7 cellular contexts compared by ENCODE assay signal in genomic region chr7:84062489-84062901, GRCh38.
A peak's percentile ranks its signal among the peaks of the same experiment; 100 is the strongest.
DNase-seq lines count a peak whose midpoint lies in the region; ATAC-seq, FAIRE-seq and TF ChIP-seq lines count a peak whose summit lies in the region.
"Not testable (repeated sequence)": the region's sequence is repeated elsewhere in the genome, so short reads cannot be mapped to it uniquely, and the experiment has no call there.

No MANE protein-coding gene starts in this region.

- H3K27ac Mint-ChIP-seq in H9: peak overlapping the region; percentile 90 to 99 (median 98)

- not testable (repeated sequence) for H3K27ac ChIP-seq in H9 (ENCODE audit: insufficient read length, low read depth, low read length); IMR-90 (ENCODE audit: insufficient read depth, low read length); K562 (ENCODE audit: extremely low read depth, low read depth, low read length); HepG2 (ENCODE audit: extremely low read length, insufficient read depth, low read length); sigmoid colon

- H3K9me3 ChIP-seq in H9 (ENCODE audit: control insufficient read depth, low read depth, low read length); IMR-90 (ENCODE audit: control insufficient read depth, insufficient read depth, low read length); K562 (replicated peaks; ENCODE audit: control insufficient read depth, insufficient read depth, low read depth, low read length); HepG2 (ENCODE audit: low read length); sigmoid colon: not testable (repeated sequence)

- not testable (repeated sequence) for H3K36me3 ChIP-seq in IMR-90 (ENCODE audit: control insufficient read depth, insufficient read depth, low read length); K562 (ENCODE audit: control insufficient read depth, insufficient read depth, low read length); HepG2 (replicated peaks in 1 of 2; ENCODE audit: control insufficient read depth in 1 of 2, insufficient read depth in 2 of 2, low read length in 2 of 2); sigmoid colon

- dilution Hi-C loops in IMR-90 (cut with HindIII; ENCODE audit: low sequenced_read_pairs, unreplicated experiment): not testable (repeated sequence)

- H3K4me1 Mint-ChIP-seq in H9: peaks cover 17 to 26% of the 10 kb centered on the region in 2 experiments

- not testable (repeated sequence) for H3K18ac ChIP-seq in H9 (ENCODE audit: insufficient read length, low read depth, low read length); IMR-90 (ENCODE audit: low read depth, low read length)

- in situ Hi-C loops in IMR-90 (cut with MboI; ENCODE audit: low sequenced_read_pairs); K562 (cut with MboI); HepG2 (cut with HindIII; ENCODE audit: extremely low pct_ligation_motif_present, low pct_unique_long_range_greater_than_20kb): not testable (repeated sequence)

- H3K4me1 ChIP-seq in H9 (ENCODE audit: insufficient read depth, low read length); K562 (replicated peaks in 1 of 2; ENCODE audit: control insufficient read depth in 2 of 2, insufficient read depth in 2 of 2, low read length in 2 of 2); sigmoid colon: not testable (repeated sequence)
- H3K4me1 ChIP-seq in IMR-90 (ENCODE audit: control insufficient read depth, insufficient read depth, low read length) (peaks cover 10% of the 10 kb centered on the region), HepG2 (ENCODE audit: insufficient read depth, low read length) (peaks cover 29% of the 10 kb centered on the region)

- not testable (repeated sequence) for TF ChIP-seq EP300 in K562 (IDR thresholded peaks at IDR 0.05; ENCODE audit: low read length); HepG2 (IDR thresholded peaks at IDR 0.05; ENCODE audit: low read depth in 2 of 2, low read length in 2 of 2); HepG2 (CRISPR knock-in tag; IDR thresholded peaks at IDR 0.05; ENCODE audit: borderline replicate concordance); sigmoid colon (IDR thresholded peaks at IDR 0.05)

- H3K4me2 ChIP-seq in H9 (ENCODE audit: insufficient read depth, insufficient read length, low read length): peak overlapping the region; percentile 29
- H3K4me2 ChIP-seq in IMR-90 (ENCODE audit: low read depth, low read length); K562 (ENCODE audit: insufficient read depth, low read length); HepG2 (ENCODE audit: low read depth, low read length): not testable (repeated sequence)

- H2BK5ac ChIP-seq in H9 (ENCODE audit: insufficient read length, low read length); IMR-90 (ENCODE audit: low read depth, low read length, poor library complexity, severe bottlenecking): not testable (repeated sequence)

- H3K36me3 Mint-ChIP-seq in H9 (ENCODE audit: insufficient read depth in 1 of 3, low read depth in 3 of 3): peaks cover 5 to 11% (median 10%) of the 10 kb centered on the region in 3 experiments; a peak in 6 of 7 replicates

- not testable (repeated sequence) for TF ChIP-seq POLR2A in IMR-90 (IDR thresholded peaks at IDR 0.05; ENCODE audit: low read depth, low read length); K562 (conservative IDR thresholded peaks at IDR 0.05); HepG2 (IDR thresholded peaks at IDR 0.05; ENCODE audit: insufficient read depth in 1 of 2, low read depth in 2 of 2, low read length in 2 of 2); sigmoid colon (IDR thresholded peaks at IDR 0.05)

- not testable (repeated sequence) for ATAC-seq in IMR-90 (ENCODE audit: low read depth); K562; HepG2

- H2BK120ac ChIP-seq in H9 (ENCODE audit: low read depth, low read length, poor library complexity, severe bottlenecking): not testable (repeated sequence)
- 0 out of 2 replicates have a peak overlapping the region, but pooled peaks have one; percentile 23 for H2BK120ac ChIP-seq in IMR-90 (ENCODE audit: low read depth, low read length)

- not testable (repeated sequence) for H3K23me2 ChIP-seq in H9 (ENCODE audit: insufficient read length, low read depth, low read length, poor library complexity, severe bottlenecking)

- not testable (repeated sequence) for H3K14ac ChIP-seq in H9 (ENCODE audit: insufficient read depth, low read length); IMR-90 (replicated peaks; ENCODE audit: low read depth, low read length)

- not testable (repeated sequence) for H2BK15ac ChIP-seq in H9 (ENCODE audit: low read depth, low read length); IMR-90 (ENCODE audit: low read depth, low read length)

- WGBS in H9 (ENCODE audit: extremely low coverage, insufficient read length, low lambda C conversion rate): no CpG with 5 or more reads among the region's 28 CpGs
- 98% methylated on average over 9 of the region's 28 CpGs; no CpG with 5 or more reads in 1 of the 2 experiments for WGBS in IMR-90 (ENCODE audit: extremely low coverage in 2 of 2, insufficient read length in 1 of 2), 2 experiments
- under 1% methylated on average over 20 of the region's 28 CpGs for WGBS in K562 (ENCODE audit: insufficient coverage, low coverage, missing lambda C conversion rate)
- WGBS in HepG2 (ENCODE audit: low lambda C conversion rate): 94% methylated on average over 20 of the region's 28 CpGs
- 94 to 96% methylated on average over 28 of the region's 28 CpGs for WGBS in sigmoid colon, 2 donors

- not testable (repeated sequence) for H4K91ac ChIP-seq in H9 (ENCODE audit: insufficient read length, low read depth, low read length); IMR-90 (ENCODE audit: insufficient read depth, low read depth, low read length)

- H3K4me3 Mint-ChIP-seq in H9: peak overlapping the region; percentile 62 to 68

- TF ChIP-seq CTCF in H9 (conservative IDR thresholded peaks at IDR 0.05); IMR-90 (conservative IDR thresholded peaks at IDR 0.05; ENCODE audit: low read depth, low read length); K562 (IDR thresholded peaks at IDR 0.05 in 2 of 3, conservative IDR thresholded peaks at IDR 0.05 in 1 of 3; ENCODE audit: insufficient read depth in 2 of 3, low read depth in 1 of 3, low read length in 3 of 3); HepG2 (CRISPR knock-in tag; IDR thresholded peaks at IDR 0.05); sigmoid colon (IDR thresholded peaks at IDR 0.05): not testable (repeated sequence)

- not testable (repeated sequence) for H3K27me3 Mint-ChIP-seq in H9 (ENCODE audit: low read depth)

- not testable (repeated sequence) for H3K79me1 ChIP-seq in H9 (ENCODE audit: insufficient read depth, low read depth, low read length, poor library complexity, severe bottlenecking)
- peaks cover 0 to 24% of the 10 kb centered on the region in 2 experiments; a peak in 3 of 4 replicates for H3K79me1 ChIP-seq in IMR-90 (ENCODE audit: low read depth in 1 of 2, low read length in 2 of 2)

- intact Hi-C loops in IMR-90 (cut with micrococcal nuclease); K562 (cut with micrococcal nuclease); cardiac septum (cut with DNase I); HepG2 (cut with micrococcal nuclease; ENCODE audit: unreplicated experiment); sigmoid colon (cut with DNase I): not testable (repeated sequence)

- not testable (repeated sequence) for H2BK12ac ChIP-seq in H9 (ENCODE audit: insufficient read length, low read depth, low read length)

- H3K9me1 ChIP-seq in IMR-90 (ENCODE audit: insufficient read depth, low read length); K562 (ENCODE audit: control insufficient read depth, insufficient read depth, low read length): not testable (repeated sequence)

- not testable (repeated sequence) for H3K4ac ChIP-seq in H9 (ENCODE audit: low read depth, low read length); IMR-90 (ENCODE audit: low read depth, low read length)

- POLR2A ChIA-PET in IMR-90 (lab: Charles Lee; ENCODE audit: unreplicated experiment); K562 (lab: Yijun Ruan, JAX); HepG2 (lab: Yijun Ruan, JAX): not testable (repeated sequence)

- BruUV-seq in IMR-90 (replicated peaks; lab: Mats Ljungman, UMichigan); K562 (replicated peaks; lab: Mats Ljungman, UMichigan); HepG2 (replicated peaks; lab: Mats Ljungman, UMichigan): not testable (repeated sequence)

- not testable (repeated sequence) for H3K4me3 ChIP-seq in IMR-90 (ENCODE audit: insufficient read depth, low read depth, low read length); K562; HepG2 (replicated peaks in 1 of 3; ENCODE audit: insufficient read depth in 1 of 3, low read depth in 2 of 3, low read length in 3 of 3); sigmoid colon

- FAIRE-seq in K562 (lab: Jason Lieb, UNC); HepG2 (lab: Jason Lieb, UNC): not testable (repeated sequence)

- H2AFZ ChIP-seq in H9 (ENCODE audit: low read length); IMR-90 (replicated peaks; ENCODE audit: low read length, poor library complexity); K562 (ENCODE audit: low read depth, low read length); HepG2 (ENCODE audit: low read length): not testable (repeated sequence)

- H4K8ac ChIP-seq in H9 (replicated peaks; ENCODE audit: insufficient read length, low read depth, low read length); IMR-90 (ENCODE audit: low read depth in 2 of 2, low read length in 2 of 2): not testable (repeated sequence)

- not testable (repeated sequence) for H3K23ac ChIP-seq in H9 (ENCODE audit: insufficient read length, low read depth, low read length); IMR-90 (ENCODE audit: low read depth, low read length)

- not testable (repeated sequence) for TF ChIP-seq RAD21 in IMR-90 (IDR thresholded peaks at IDR 0.05; ENCODE audit: low read length); K562 (CRISPR knock-in tag; conservative IDR thresholded peaks at IDR 0.05 in 1 of 2, IDR thresholded peaks at IDR 0.05 in 1 of 2); HepG2 (CRISPR knock-in tag; IDR thresholded peaks at IDR 0.05)

- CTCF ChIA-PET in IMR-90 (lab: Yijun Ruan, JAX); K562 (lab: Yijun Ruan, JAX; ENCODE audit: low intra/inter-chr PET ratio); HepG2 (lab: Yijun Ruan, JAX; ENCODE audit: low intra/inter-chr PET ratio, low total read pairs): not testable (repeated sequence)

- not testable (repeated sequence) for H2BK20ac ChIP-seq in H9 (ENCODE audit: low read depth, low read length, poor library complexity, severe bottlenecking); IMR-90 (ENCODE audit: low read depth, low read length)

- not testable (repeated sequence) for H3K27me3 ChIP-seq in H9 (ENCODE audit: insufficient read depth, low read length); IMR-90 (ENCODE audit: control insufficient read depth, insufficient read depth, low read length); K562 (ENCODE audit: control insufficient read depth in 2 of 2, insufficient read depth in 2 of 2, low read length in 2 of 2); HepG2 (ENCODE audit: control insufficient read depth in 1 of 2, insufficient read depth in 2 of 2, low read length in 2 of 2); sigmoid colon

- not testable (repeated sequence) for H3K79me2 ChIP-seq in H9 (ENCODE audit: insufficient read depth, low read length); K562 (ENCODE audit: control insufficient read depth, insufficient read depth, low read length); HepG2 (ENCODE audit: insufficient read depth, low read length)

- H2AK5ac ChIP-seq in H9 (ENCODE audit: insufficient read length, low read length): not testable (repeated sequence)
- H2AK5ac ChIP-seq in IMR-90 (ENCODE audit: low read depth, low read length): peak overlapping the region; percentile 73

- peak overlapping the region; percentile 83 for H4K5ac ChIP-seq in H9 (ENCODE audit: insufficient read length, low read depth, low read length)
- not testable (repeated sequence) for H4K5ac ChIP-seq in IMR-90 (ENCODE audit: low read depth, low read length)

- H4K20me1 ChIP-seq in H9 (ENCODE audit: control insufficient read depth, insufficient read depth, insufficient read length); IMR-90 (ENCODE audit: insufficient read depth, low read length); K562 (replicated peaks; ENCODE audit: control insufficient read depth, insufficient read depth, low read length); HepG2 (ENCODE audit: insufficient read depth, low read length): not testable (repeated sequence)

- not testable (repeated sequence) for H3T11ph ChIP-seq in H9 (ENCODE audit: low read length)

- not testable (repeated sequence) for H2AK9ac ChIP-seq in IMR-90 (replicated peaks; ENCODE audit: low read depth, low read length, poor library complexity)

- peak overlapping the region; percentile 38 for H3K9ac ChIP-seq in H9 (ENCODE audit: extremely low read depth, insufficient read length, low read length)
- H3K9ac ChIP-seq in IMR-90 (ENCODE audit: low read depth, low read length); K562 (ENCODE audit: insufficient read depth in 1 of 2, low read depth in 2 of 2, low read length in 2 of 2); HepG2 (ENCODE audit: insufficient read depth, low read depth, low read length): not testable (repeated sequence)

- H3K56ac ChIP-seq in H9 (ENCODE audit: insufficient read length, low read depth, low read length); IMR-90 (ENCODE audit: extremely low read depth, insufficient read depth, low read length): not testable (repeated sequence)

- peak; percentile 64 for DNase-seq in ELF-1 (ENCODE audit: low read depth, low spot score)
- peak; percentile 39 for DNase-seq in H9
- DNase-seq in IMR-90; K562 (ENCODE audit: extremely low read depth in 1 of 4, low spot score in 3 of 4); HepG2 (ENCODE audit: low spot score): not testable (repeated sequence)
- peak; percentile 41 for DNase-seq in cardiac septum (ENCODE audit: low spot score)
- peak; percentile 22 for DNase-seq in sigmoid colon

- not testable (repeated sequence) for H3K9me3 Mint-ChIP-seq in H9
